6 cellular contexts compared by ENCODE assay signal in the genomic region with DNA sequence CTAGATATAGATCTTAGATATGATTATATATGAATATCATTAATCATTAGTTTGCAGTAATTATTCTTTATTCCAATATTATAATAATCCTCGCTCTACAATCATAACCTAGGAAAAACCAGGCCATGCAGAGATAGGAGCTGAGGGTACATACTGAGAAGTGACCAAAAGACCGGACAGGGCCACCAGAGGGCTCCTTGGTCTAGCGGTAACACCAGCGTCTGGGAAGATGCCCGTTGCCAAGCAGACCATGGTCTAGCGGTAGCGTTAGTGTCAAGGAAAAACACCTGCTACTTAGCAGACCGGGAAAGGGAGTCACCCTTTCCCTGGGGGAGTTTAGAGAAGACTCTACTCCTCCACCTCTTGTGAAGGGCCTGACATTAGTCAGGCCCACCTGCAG. TPM values are rescaled to one million over a fixed set of nuclear protein-coding genes. Genes with fewer than 3 reads are reported as not detected.
DNase-seq lines count a peak whose midpoint lies in the region; ATAC-seq and TF ChIP-seq lines count a peak whose summit lies in the region.
"Not testable (repeated sequence)": the region's sequence is repeated elsewhere in the genome, so short reads cannot be mapped to it uniquely, and the experiment has no call there.

No MANE protein-coding gene starts in this region.

- not testable (repeated sequence) for H3K27me3 ChIP-seq in CD4-positive, CD25-positive, alpha-beta regulatory T cell (ENCODE audit: control insufficient read depth, insufficient read depth, low read length); H9 (ENCODE audit: insufficient read depth, low read length); body of pancreas

- WGBS in H9 (ENCODE audit: extremely low coverage, insufficient read length, low lambda C conversion rate), result no CpG with 5 or more reads among the region's 8 CpGs
- 78 to 86% methylated on average over 8 of the region's 8 CpGs for WGBS in body of pancreas, 2 donors

- H2BK120ac ChIP-seq in H9 (ENCODE audit: low read depth, low read length, poor library complexity, severe bottlenecking), result not testable (repeated sequence)

- H4K20me1 ChIP-seq in H9 (ENCODE audit: control insufficient read depth, insufficient read depth, insufficient read length), result not testable (repeated sequence)

- H3K27me3 Mint-ChIP-seq in CD4-positive, CD25-positive, alpha-beta regulatory T cell; H9 (ENCODE audit: low read depth); T-helper 17 cell: not testable (repeated sequence)

- H3K56ac ChIP-seq in H9 (ENCODE audit: insufficient read length, low read depth, low read length), result not testable (repeated sequence)

- not testable (repeated sequence) for H3K9me3 ChIP-seq in CD4-positive, CD25-positive, alpha-beta regulatory T cell (ENCODE audit: control insufficient read depth in 2 of 2, low read length in 2 of 2); H9 (ENCODE audit: control insufficient read depth, low read depth, low read length); T-helper 17 cell (ENCODE audit: control insufficient read depth, low read length, poor library complexity, severe bottlenecking); body of pancreas

- not testable (repeated sequence) for H4K5ac ChIP-seq in H9 (ENCODE audit: insufficient read length, low read depth, low read length)

- peaks cover 11 to 35% (median 23%) of the 10 kb centered on the region in 4 donors for H3K4me1 Mint-ChIP-seq in CD4-positive, CD25-positive, alpha-beta regulatory T cell
- not testable (repeated sequence) for H3K4me1 Mint-ChIP-seq in H9, T-helper 17 cell

- H3K79me2 ChIP-seq in H9 (ENCODE audit: insufficient read depth, low read length), result not testable (repeated sequence)

- H2BK5ac ChIP-seq in H9 (ENCODE audit: insufficient read length, low read length), result not testable (repeated sequence)

- not testable (repeated sequence) for H2BK15ac ChIP-seq in H9 (ENCODE audit: low read depth, low read length)

- not testable (repeated sequence) for H3K79me1 ChIP-seq in H9 (ENCODE audit: insufficient read depth, low read depth, low read length, poor library complexity, severe bottlenecking)

- not testable (repeated sequence) for H3K4me3 Mint-ChIP-seq in CD4-positive, CD25-positive, alpha-beta regulatory T cell; H9; T-helper 17 cell

- H2AFZ ChIP-seq in H9 (ENCODE audit: low read length), result not testable (repeated sequence)

- intact Hi-C loops in body of pancreas (cut with DNase I), result not testable (repeated sequence)

- not testable (repeated sequence) for H3K4me3 ChIP-seq in CD4-positive, CD25-positive, alpha-beta regulatory T cell (ENCODE audit: low read depth, low read length); body of pancreas

- H4K8ac ChIP-seq in H9 (replicated peaks; ENCODE audit: insufficient read length, low read depth, low read length), result not testable (repeated sequence)

- not testable (repeated sequence) for H3T11ph ChIP-seq in H9 (ENCODE audit: low read length)

- H3K4me1 ChIP-seq in CD4-positive, CD25-positive, alpha-beta regulatory T cell (ENCODE audit: control insufficient read depth, insufficient read depth, low read length, poor library complexity, severe bottlenecking), result peaks cover 11% of the 10 kb centered on the region
- not testable (repeated sequence) for H3K4me1 ChIP-seq in H9 (ENCODE audit: insufficient read depth, low read length); body of pancreas

- not testable (repeated sequence) for H3K9me3 Mint-ChIP-seq in CD4-positive, CD25-positive, alpha-beta regulatory T cell; H9

- not testable (repeated sequence) for H3K14ac ChIP-seq in H9 (ENCODE audit: insufficient read depth, low read length)

- H3K27ac ChIP-seq in CD4-positive, CD25-positive, alpha-beta regulatory T cell (ENCODE audit: insufficient read depth, low read length, poor library complexity, severe bottlenecking); H9 (ENCODE audit: insufficient read length, low read depth, low read length); body of pancreas: not testable (repeated sequence)

- H3K36me3 Mint-ChIP-seq in CD4-positive, CD25-positive, alpha-beta regulatory T cell, result peaks cover 46% of the 10 kb centered on the region
- H3K36me3 Mint-ChIP-seq in H9 (ENCODE audit: insufficient read depth in 1 of 3, low read depth in 3 of 3), result peaks cover 17 to 42% (median 29%) of the 10 kb centered on the region in 3 experiments
- not testable (repeated sequence) for H3K36me3 Mint-ChIP-seq in T-helper 17 cell (ENCODE audit: low read depth)

- not testable (repeated sequence) for H2BK20ac ChIP-seq in H9 (ENCODE audit: low read depth, low read length, poor library complexity, severe bottlenecking)

- H3K27ac Mint-ChIP-seq in CD4-positive, CD25-positive, alpha-beta regulatory T cell, result peak overlapping the region in 2 of 3 donors; percentile 41 to 44
- not testable (repeated sequence) for H3K27ac Mint-ChIP-seq in H9
- peak overlapping the region; percentile 24 for H3K27ac Mint-ChIP-seq in T-helper 17 cell

- not testable (repeated sequence) for H3K4ac ChIP-seq in H9 (ENCODE audit: low read depth, low read length)

- DNase-seq in CD4-positive, CD25-positive, alpha-beta regulatory T cell; H9; T-helper 17 cell: not testable (repeated sequence)
- DNase-seq in body of pancreas (peak in 3 of 4 donors; percentile 32 to 42 (median 38)), dermis blood vessel endothelial cell (peak; percentile 8), left kidney (ENCODE audit: low read depth, low spot score) (peak; percentile 34)

- H2BK12ac ChIP-seq in H9 (ENCODE audit: insufficient read length, low read depth, low read length), result not testable (repeated sequence)

- TF ChIP-seq CTCF in H9 (conservative IDR thresholded peaks at IDR 0.05), result peak; percentile 27; the same call in 1 of the 3 replicates
- peak in 1 of 7 experiments; percentile 2 for TF ChIP-seq CTCF in body of pancreas (IDR thresholded peaks at IDR 0.05)

- not testable (repeated sequence) for H3K23ac ChIP-seq in H9 (ENCODE audit: insufficient read length, low read depth, low read length)

- not testable (repeated sequence) for H3K4me2 ChIP-seq in H9 (ENCODE audit: insufficient read depth, insufficient read length, low read length)

- peaks cover 79% of the 10 kb centered on the region for H3K36me3 ChIP-seq in CD4-positive, CD25-positive, alpha-beta regulatory T cell (ENCODE audit: control insufficient read depth, insufficient read depth, low read length)
- H3K36me3 ChIP-seq in body of pancreas (replicated peaks in 1 of 2; ENCODE audit: insufficient read depth in 1 of 2, low read depth in 2 of 2), result peaks cover 0 to 14% of the 10 kb centered on the region in 2 donors

- not testable (repeated sequence) for ATAC-seq in CD4-positive, CD25-positive, alpha-beta regulatory T cell (ENCODE audit: low read depth in 2 of 2); T-helper 17 cell; body of pancreas

- not testable (repeated sequence) for H3K23me2 ChIP-seq in H9 (ENCODE audit: insufficient read length, low read depth, low read length, poor library complexity, severe bottlenecking)

- H2AK5ac ChIP-seq in H9 (ENCODE audit: insufficient read length, low read length), result not testable (repeated sequence)

- not testable (repeated sequence) for H3K9ac ChIP-seq in H9 (ENCODE audit: extremely low read depth, insufficient read length, low read length)

- not testable (repeated sequence) for TF ChIP-seq POLR2A in body of pancreas (IDR thresholded peaks at IDR 0.05)

- not testable (repeated sequence) for H3K18ac ChIP-seq in H9 (ENCODE audit: insufficient read length, low read depth, low read length)

- H4K91ac ChIP-seq in H9 (ENCODE audit: insufficient read length, low read depth, low read length), result not testable (repeated sequence)

RNA-seq across cellular contexts. Expression of gene PPP4R3B, which starts 48.4 kb away (rescaled TPM):
- 81.5 TPM for total RNA-seq in CD4-positive, CD25-positive, alpha-beta regulatory T cell
- 10 to 100 TPM; 71.8 to 85.4 (median 75.9) TPM for polyA plus RNA-seq in CD4-positive, CD25-positive, alpha-beta regulatory T cell
- 37.6 and 40.9 TPM in 2 replicates for total RNA-seq in H9 (2021)
- 10 to 100 TPM; 77.1 to 78.2 TPM for total RNA-seq in T-helper 17 cell
- 10 to 100 TPM; 46.4 to 50.1 TPM for total RNA-seq in body of pancreas
- total RNA-seq in dermis blood vessel endothelial cell, result 52.2 and 62.6 TPM in 2 replicates

RNA-seq across cellular contexts. Expression of gene CFAP36, which starts 49.5 kb away (rescaled TPM):
- 27.4 TPM for total RNA-seq in CD4-positive, CD25-positive, alpha-beta regulatory T cell
- 10 to 100 TPM; 24.0 to 29.8 (median 27.1) TPM for polyA plus RNA-seq in CD4-positive, CD25-positive, alpha-beta regulatory T cell
- 17.1 and 20.8 TPM in 2 replicates for total RNA-seq in H9 (2021)
- total RNA-seq in T-helper 17 cell, result 10 to 100 TPM; 38.7 to 49.7 TPM
- total RNA-seq in body of pancreas, result 10 to 100 TPM; 10.4 to 14.5 TPM
- total RNA-seq in dermis blood vessel endothelial cell, result 11.2 and 15.3 TPM in 2 replicates
